22 cellular contexts compared by ENCODE assay signal in genomic region chr7:114527589-114527988, GRCh38.
A peak's percentile ranks its signal among the peaks of the same experiment; 100 is the strongest.
DNase-seq lines count a peak whose midpoint lies in the region; ATAC-seq, FAIRE-seq and TF ChIP-seq lines count a peak whose summit lies in the region.
"Had no signal": no experiment of that assay in that cellular context is flagged by ENCODE, and none has a peak within 500 bp of the region (broad histone marks: within the 10 kb centered on the region; RNA-seq: fewer than 3 reads in every experiment).

No MANE protein-coding gene starts in this region.

- no peak overlapping the region for H3K9ac ChIP-seq in keratinocyte (ENCODE audit: control insufficient read depth, extremely low read depth, insufficient read depth, low read length)
- no peak overlapping the region for H3K9ac ChIP-seq in colonic mucosa (ENCODE audit: low read depth in 2 of 2, low read length in 2 of 2)
- H3K9ac ChIP-seq: GM23248 had no signal

- peak overlapping the region; percentile 27 for H3K4me2 ChIP-seq in keratinocyte (ENCODE audit: control insufficient read depth, extremely low read depth, insufficient read depth, low read depth, low read length)

- H3K4me1 ChIP-seq in A673 (ENCODE audit: insufficient read depth, low read length, poor library complexity, severe bottlenecking): no peaks in the 10 kb centered on the region
- no peaks in the 10 kb centered on the region for H3K4me1 ChIP-seq in keratinocyte (ENCODE audit: control insufficient read depth, extremely low read depth, insufficient read depth, low read length)
- peaks cover 0 to 55% (median 31%) of the 10 kb centered on the region in 4 donors for H3K4me1 ChIP-seq in sigmoid colon
- no peaks in the 10 kb centered on the region for H3K4me1 ChIP-seq in colonic mucosa
- H3K4me1 ChIP-seq: BE2C, Caco-2, HAP-1 had no signal

- peaks cover 50% of the 10 kb centered on the region for H3K27me3 ChIP-seq in A673 (replicated peaks; ENCODE audit: insufficient read depth, low read depth, low read length, poor library complexity)
- H3K27me3 ChIP-seq in keratinocyte (ENCODE audit: control insufficient read depth, extremely low read depth, insufficient read depth, low read length): no peaks in the 10 kb centered on the region
- H3K27me3 ChIP-seq in sigmoid colon: no peaks in the 10 kb centered on the region
- no peaks in the 10 kb centered on the region for H3K27me3 ChIP-seq in colonic mucosa
- H3K27me3 ChIP-seq: BE2C had no signal

- TF ChIP-seq CTCF in A673 (conservative IDR thresholded peaks at IDR 0.05; ENCODE audit: low read depth, low read length) (no peak), keratinocyte (optimal IDR thresholded peaks at IDR 0.05 in 1 of 3, IDR thresholded peaks at IDR 0.05 in 1 of 3, conservative IDR thresholded peaks at IDR 0.05 in 1 of 3; ENCODE audit: extremely low read depth in 1 of 3, insufficient read depth in 2 of 3, low read length in 3 of 3) (no peak), sigmoid colon (IDR thresholded peaks at IDR 0.05) (no peak), colonic mucosa (IDR thresholded peaks at IDR 0.05) (no peak)

- no peak for FAIRE-seq in keratinocyte (lab: Jason Lieb, UNC)

- POLR2A ChIA-PET in A673 (lab: Charles Lee; ENCODE audit: low non-redundant PET): no interaction called here

- H3K9me1 ChIP-seq in keratinocyte (ENCODE audit: control insufficient read depth, extremely low read depth, insufficient read depth, low read length): no peaks in the 10 kb centered on the region

- no peaks in the 10 kb centered on the region for H4K20me1 ChIP-seq in keratinocyte (ENCODE audit: control insufficient read depth, extremely low read depth, insufficient read depth, low read length)

- H3K4me3 ChIP-seq in A673 (ENCODE audit: low read depth, low read length, poor library complexity, severe bottlenecking) (no peak overlapping the region), keratinocyte (ENCODE audit: control insufficient read depth in 2 of 3, extremely low read depth in 1 of 3, insufficient read depth in 2 of 3, low read depth in 1 of 3, low read length in 3 of 3) (no peak overlapping the region), sigmoid colon (no peak overlapping the region), colonic mucosa (no peak overlapping the region)
- H3K4me3 ChIP-seq: GM23248, HAP-1 had no signal

- no peak for TF ChIP-seq EP300 in sigmoid colon (IDR thresholded peaks at IDR 0.05)

- H3K27ac ChIP-seq in A673 (ENCODE audit: low read depth, low read length, poor library complexity, severe bottlenecking) (no peak overlapping the region), keratinocyte (ENCODE audit: control insufficient read depth, insufficient read depth, low read length) (no peak overlapping the region), sigmoid colon (peak overlapping the region in 3 of 4 donors; percentile 34 to 52 (median 41)), colonic mucosa (no peak overlapping the region)
- H3K27ac ChIP-seq: GM23248 had no signal

- intact Hi-C loops in A673 (cut with micrococcal nuclease; ENCODE audit: unreplicated experiment) (no loop called here), sigmoid colon (cut with DNase I) (no loop called here), colonic mucosa (cut with DNase I) (no loop called here)

- BruUV-seq in A673 (replicated peaks; lab: Mats Ljungman, UMichigan): no TSS peak

- ATAC-seq in HG02678 (IDR thresholded peaks at IDR 0.05; ENCODE audit: unreplicated experiment): no peak

- H3K36me3 ChIP-seq in A673 (ENCODE audit: insufficient read depth, low read length, poor library complexity, severe bottlenecking) (no peaks in the 10 kb centered on the region), keratinocyte (ENCODE audit: control insufficient read depth in 2 of 2, extremely low read depth in 1 of 2, insufficient read depth in 2 of 2, low read length in 2 of 2) (no peaks in the 10 kb centered on the region), sigmoid colon (no peaks in the 10 kb centered on the region), colonic mucosa (no peaks in the 10 kb centered on the region)
- H3K36me3 ChIP-seq: BE2C, HAP-1 had no signal

- peak overlapping the region; percentile 20 for H2AFZ ChIP-seq in keratinocyte (ENCODE audit: control insufficient read depth, low read length)
- H2AFZ ChIP-seq: GM23248 had no signal

- H3K9me3 ChIP-seq in A673 (ENCODE audit: low read depth, low read length, poor library complexity, severe bottlenecking) (no peaks in the 10 kb centered on the region), keratinocyte (ENCODE audit: control insufficient read depth, low read depth, low read length) (no peaks in the 10 kb centered on the region), sigmoid colon (no peaks in the 10 kb centered on the region), colonic mucosa (no peaks in the 10 kb centered on the region)
- H3K9me3 ChIP-seq: BE2C, Caco-2, HAP-1 had no signal

- DNase-seq in A673 (ENCODE audit: low spot score) (peak; percentile 21), keratinocyte (ENCODE audit: low read depth, low spot score) (no peak), sigmoid colon (no peak), colonic mucosa (no peak), NCI-H526 treated with DMSO at 0.1 percent for 48 hours (lab: John Stamatoyannopoulos, UW) (no peak), hippocampal formation (lab: John Stamatoyannopoulos, UW) (no peak)
- DNase-seq: BE2C; Caco-2; CD4-positive, alpha-beta T cell; DMS153; GDM1; GM23248; MM.1S; NCI-H1092; NCI-H1436 treated with DMSO at 0.1 percent for 48 hours; NCI-H2029; NCI-H446; OCI-M1; RPMI8226 had no signal

- 34 to 71% methylated on average over 3 of the region's 3 CpGs for WGBS in sigmoid colon, 2 donors

- dilution Hi-C loops in keratinocyte (cut with MboI; ENCODE audit: extremely low pct_ligation_motif_present, low sequenced_read_pairs): no loop called here

- H3K79me2 ChIP-seq in keratinocyte (ENCODE audit: control insufficient read depth, insufficient read depth, low read length): no peaks in the 10 kb centered on the region

- no peak for TF ChIP-seq POLR2A in sigmoid colon (IDR thresholded peaks at IDR 0.05)

- CTCF ChIA-PET in A673 (lab: Charles Lee): no interaction called here

TF ChIP-seq in PFSK-1, 5 proteins besides CTCF, POLR2A, EP300 and RAD21:
- peak; percentile 42; the same call in 1 of the 2 replicates for TF ChIP-seq SIN3A (IDR thresholded peaks at IDR 0.05; ENCODE audit: borderline replicate concordance, insufficient read depth, low read length)
- no peak for TF ChIP-seq FOXP2 (optimal IDR thresholded peaks at IDR 0.05; ENCODE audit: borderline replicate concordance, extremely low read depth, extremely low read length, insufficient read depth)
- no peak for TF ChIP-seq REST (IDR thresholded peaks at IDR 0.05; ENCODE audit: insufficient read depth in 1 of 2, low read depth in 2 of 2, low read length in 2 of 2)
- TF ChIP-seq POLR2AphosphoS5 (IDR thresholded peaks at IDR 0.05; ENCODE audit: low read depth, low read length): no peak
- TF ChIP-seq TAF1 (IDR thresholded peaks at IDR 0.05; ENCODE audit: borderline replicate concordance, insufficient read depth, low read length): no peak

Comparison
In these comparisons a context has a peak if more than half of its experiments do, and no peak if none do; other contexts are left out.
1. H3K27ac ChIP-seq: peak in sigmoid colon (3 of 4); none in A673 (single experiment), keratinocyte (single experiment) and colonic mucosa (single experiment).